Comparison of ENCODE assay signal across 13 cellular contexts in the genomic region with DNA sequence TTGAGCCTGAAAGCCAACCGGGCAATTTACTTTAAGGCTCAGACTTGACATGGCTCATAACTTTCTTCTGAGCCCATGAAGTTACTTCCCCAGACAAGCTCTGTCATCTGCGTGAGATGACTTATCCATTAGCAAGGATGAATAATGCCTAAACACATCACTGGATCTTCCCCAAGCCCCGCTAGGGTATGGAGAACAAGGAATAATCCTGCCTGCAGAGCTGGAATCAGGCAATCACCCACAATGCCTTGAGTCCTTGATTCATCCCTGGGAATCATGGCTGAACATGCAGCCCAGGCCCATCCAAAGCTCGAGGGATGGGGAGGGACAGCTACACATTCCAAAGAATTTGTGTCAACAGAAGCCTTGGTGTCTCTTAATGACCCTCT.
DNase-seq lines count a peak whose midpoint lies in the region; TF ChIP-seq lines count a peak whose summit lies in the region.
"Had no signal": no experiment of that assay in that cellular context is flagged by ENCODE, and none has a peak within 500 bp of the region (broad histone marks: within the 10 kb centered on the region; RNA-seq: fewer than 3 reads in every experiment).

No MANE protein-coding gene starts in this region.

- no peaks in the 10 kb centered on the region for H3K9me3 ChIP-seq in left ventricle myocardium inferior (replicated peaks)
- H3K9me3 ChIP-seq in transverse colon, result no peaks in the 10 kb centered on the region

- TF ChIP-seq CTCF in left ventricle myocardium inferior (IDR thresholded peaks at IDR 0.05; ENCODE audit: borderline replicate concordance) (no peak), transverse colon (IDR thresholded peaks at IDR 0.05) (no peak)

- H3K4me1 ChIP-seq in left ventricle myocardium inferior, result peaks cover 67% of the 10 kb centered on the region
- no peaks in the 10 kb centered on the region for H3K4me1 ChIP-seq in transverse colon

- no peak for TF ChIP-seq EP300 in transverse colon (IDR thresholded peaks at IDR 0.05; ENCODE audit: low read depth)

- H3K27me3 ChIP-seq in left ventricle myocardium inferior (ENCODE audit: low read depth) (no peaks in the 10 kb centered on the region), transverse colon (no peaks in the 10 kb centered on the region)
- H3K27me3 ChIP-seq: dorsolateral prefrontal cortex had no signal

- in situ Hi-C loops in transverse colon (cut with MboI; ENCODE audit: low pct_ligation_motif_present in 1 of 4, low pct_unique_long_range_greater_than_20kb in 1 of 4, low sequenced_read_pairs in 3 of 4), result no loop called here

- H3K4me3 ChIP-seq in left ventricle myocardium inferior, result no peak overlapping the region
- no peak overlapping the region for H3K4me3 ChIP-seq in transverse colon
- H3K4me3 ChIP-seq: dorsolateral prefrontal cortex had no signal

- H3K36me3 ChIP-seq in left ventricle myocardium inferior (no peaks in the 10 kb centered on the region), transverse colon (no peaks in the 10 kb centered on the region)

- H3K27ac ChIP-seq in left ventricle myocardium inferior (replicated peaks) (peak overlapping the region; percentile 24), transverse colon (peak overlapping the region in 3 of 4 donors; percentile 1 to 44 (median 6))
- H3K27ac ChIP-seq: dorsolateral prefrontal cortex had no signal

- intact Hi-C loops in left ventricle myocardium inferior (cut with micrococcal nuclease) (no loop called here), cardiac septum (cut with DNase I) (no loop called here), transverse colon (cut with DNase I; ENCODE audit: low total_unique reads) (no loop called here)

- TF ChIP-seq POLR2A in transverse colon (IDR thresholded peaks at IDR 0.05), result no peak

- DNase-seq in left ventricle myocardium inferior (no peak), cardiac septum (ENCODE audit: low spot score) (no peak), T1000 (lab: John Stamatoyannopoulos, UW) (peak; percentile 44), hepatic stellate cell (ENCODE audit: low spot score) (peak; percentile 74), transverse colon (no peak), SKM-1 treated with dmso at 0.1 percent for 144 hours (lab: John Stamatoyannopoulos, UW; ENCODE audit: unreplicated experiment) (no peak), midbrain (lab: John Stamatoyannopoulos, UW) (no peak), DMS114 treated with DMSO at 0.1 percent for 48 hours (lab: John Stamatoyannopoulos, UW; ENCODE audit: unreplicated experiment) (no peak)
- DNase-seq: activated CD4-positive, alpha-beta memory T cell treated with anti-CD3 and anti-CD28 coated beads, Interleukin-2, amount 10 ng/mL, durations not matched to agents 7 days and 5 days; dorsolateral prefrontal cortex; islet precursor cell; naive B cell; SHP77 treated with DMSO at 0.1 percent for 48 hours had no signal

- WGBS in transverse colon (ENCODE audit: low coverage in 1 of 2), 2 donors, result 68% methylated on average over 4 of the region's 4 CpGs; no CpG with 5 or more reads in 1 of the 2 donors

Comparison
In these comparisons a context has a peak if more than half of its experiments do, and no peak if none do; other contexts are left out.
1. DNase-seq: peak in T1000 (single experiment) and hepatic stellate cell (single experiment); none in left ventricle myocardium inferior (single experiment), cardiac septum (single experiment), transverse colon (single experiment), SKM-1 treated with dmso at 0.1 percent for 144 hours (single experiment), midbrain (single experiment) and DMS114 treated with DMSO at 0.1 percent for 48 hours (single experiment).